1 cellular context compared by ENCODE assay signal in the genomic region with DNA sequence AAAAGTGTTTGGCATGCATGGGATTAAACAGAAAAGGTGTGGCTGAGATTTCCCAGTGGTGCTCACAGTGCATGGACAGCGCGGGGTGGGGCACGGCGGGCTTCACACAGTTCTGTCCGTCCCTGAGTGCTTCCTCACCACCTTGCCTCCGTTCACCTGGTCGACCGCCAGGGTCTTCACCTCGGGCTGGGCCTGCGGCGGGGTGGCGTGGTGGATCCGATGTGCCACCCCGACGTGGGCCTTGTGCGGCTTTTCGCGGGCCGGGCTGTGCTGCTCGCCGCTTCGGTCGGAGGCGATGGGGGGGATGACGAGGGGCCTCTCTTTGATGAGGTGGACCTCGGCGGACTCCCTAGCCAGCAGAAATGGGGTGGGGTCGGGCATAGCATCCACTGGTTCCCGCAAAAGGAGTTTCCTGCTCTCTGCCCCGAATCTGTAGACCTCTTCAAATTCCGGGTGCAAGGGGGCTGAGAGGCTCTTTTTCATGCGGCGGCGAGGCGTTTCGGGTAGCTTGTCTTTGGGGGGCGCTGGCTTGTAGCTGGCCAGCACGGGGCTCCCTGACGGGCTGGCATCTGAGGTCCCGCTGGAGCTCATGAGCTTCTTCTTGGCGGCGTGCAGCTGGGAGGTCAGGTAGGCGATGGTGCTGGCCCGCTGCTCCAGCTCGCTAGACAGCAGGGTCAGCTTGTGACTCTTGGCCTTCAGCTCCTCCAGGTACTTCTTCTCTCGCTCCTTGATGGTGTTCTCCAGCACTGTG.
TF ChIP-seq lines count a peak whose summit lies in the region.

No MANE protein-coding gene starts in this region.

TF ChIP-seq in K562, 482 proteins besides CTCF, POLR2A, EP300 and RAD21:
- TF ChIP-seq MAFG (tag; conservative IDR thresholded peaks at IDR 0.05) = peak; percentile 49; the same call in 1 of the 2 replicates
- no peak for TF ChIP-seq HNRNPL (IDR thresholded peaks at IDR 0.05; ENCODE audit: low read depth, low read length)
